In genomic region chr6:73714227-73714626, GRCh38 we compare ENCODE assay signal across 1 cellular context.
TF ChIP-seq lines count a peak whose summit lies in the region.

No MANE protein-coding gene starts in this region.

TF ChIP-seq in SK-N-SH treated with all-trans-retinoic acid at 6 μM for 48 hours, 23 proteins besides CTCF, POLR2A, EP300 and RAD21:
- TF ChIP-seq TSHZ2 (CRISPR knock-in tag; IDR thresholded peaks at IDR 0.05) (no peak), PATZ1 (CRISPR knock-in tag; IDR thresholded peaks at IDR 0.05; ENCODE audit: borderline replicate concordance) (no peak), CSDC2 (CRISPR knock-in tag; IDR thresholded peaks at IDR 0.05) (no peak), GLIS3 (CRISPR knock-in tag; IDR thresholded peaks at IDR 0.05) (no peak), ZFP3 (CRISPR knock-in tag; IDR thresholded peaks at IDR 0.05) (no peak), CSRNP3 (CRISPR knock-in tag; IDR thresholded peaks at IDR 0.05) (no peak), ZFP30 (CRISPR knock-in tag; IDR thresholded peaks at IDR 0.05) (no peak), ARNTL (CRISPR knock-in tag; IDR thresholded peaks at IDR 0.05; ENCODE audit: borderline replicate concordance, low read depth) (no peak), PPARA (CRISPR knock-in tag; IDR thresholded peaks at IDR 0.05; ENCODE audit: borderline replicate concordance) (no peak), OSR1 (CRISPR knock-in tag; IDR thresholded peaks at IDR 0.05) (no peak), TCF4 (CRISPR knock-in tag; IDR thresholded peaks at IDR 0.05; ENCODE audit: borderline replicate concordance) (no peak)
